ENCODE assay signal across 16 cellular contexts in the genomic region with DNA sequence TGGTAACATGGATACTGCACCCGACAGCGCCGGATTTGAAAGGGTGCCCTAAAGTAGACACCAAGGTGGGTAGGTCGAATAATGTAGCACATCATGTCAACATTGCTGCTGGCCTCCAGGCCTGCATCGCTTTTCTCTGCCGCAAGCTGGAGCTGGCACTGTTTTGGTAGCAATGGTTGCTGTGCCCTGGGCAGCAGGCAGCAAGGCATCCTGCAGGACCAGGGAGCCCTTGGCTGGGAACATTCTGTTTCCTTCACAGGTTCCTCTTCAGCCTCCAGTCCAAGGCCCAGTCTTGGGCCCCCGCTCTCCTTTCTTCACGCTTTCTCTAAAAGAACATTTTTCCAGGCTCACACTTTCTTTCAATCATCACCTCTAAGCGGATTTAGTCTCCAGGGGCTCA.
DNase-seq lines count a peak whose midpoint lies in the region; ATAC-seq and TF ChIP-seq lines count a peak whose summit lies in the region.
"Had no signal": no experiment of that assay in that cellular context is flagged by ENCODE, and none has a peak within 500 bp of the region (broad histone marks: within the 10 kb centered on the region; RNA-seq: fewer than 3 reads in every experiment).

No MANE protein-coding gene starts in this region.

- peak overlapping the region; percentile 10 for H3K27ac Mint-ChIP-seq in activated CD4-positive, alpha-beta T cell treated with anti-CD3 and anti-CD28 coated beads, Interleukin-2, amount 10 ng/mL, durations not matched to agents 24 days and 14 days
- no peak overlapping the region for H3K27ac Mint-ChIP-seq in activated CD4-positive, alpha-beta T cell treated with anti-CD3 and anti-CD28 coated beads for 36 hours
- peak overlapping the region; percentile 54 for H3K27ac Mint-ChIP-seq in activated T-helper 2 cell treated with anti-CD3 and anti-CD28 coated beads, Interferon-gamma antibody, Interleukin-2, Interleukin-4, amounts not matched to agents 10 μg/mL and 5 μg/mL and 100 μg/mL, durations not matched to agents 14 hours and 24 hours and 36 hours

- H3K27ac ChIP-seq in iPS-20b (ENCODE audit: low read length): peak overlapping the region; percentile 42
- H3K27ac ChIP-seq in psoas muscle: peak overlapping the region; percentile 12
- H3K27ac ChIP-seq: foreskin keratinocyte, upper lobe of right lung had no signal

- no peak overlapping the region for H3K4me3 Mint-ChIP-seq in activated CD4-positive, alpha-beta T cell treated with anti-CD3 and anti-CD28 coated beads, Interleukin-2, amount 10 ng/mL, durations not matched to agents 24 days and 14 days
- no peak overlapping the region for H3K4me3 Mint-ChIP-seq in activated CD4-positive, alpha-beta T cell treated with anti-CD3 and anti-CD28 coated beads for 36 hours
- no peak overlapping the region for H3K4me3 Mint-ChIP-seq in activated T-helper 2 cell treated with anti-CD3 and anti-CD28 coated beads, Interferon-gamma antibody, Interleukin-2, Interleukin-4, amounts not matched to agents 10 μg/mL and 5 μg/mL and 100 μg/mL, durations not matched to agents 14 hours and 24 hours and 36 hours (ENCODE audit: low read depth)

- H3K27me3 ChIP-seq in iPS-20b (ENCODE audit: insufficient read depth, low read length) (no peaks in the 10 kb centered on the region), psoas muscle (ENCODE audit: insufficient read depth in 3 of 3, low read length in 2 of 3) (no peaks in the 10 kb centered on the region)
- H3K27me3 ChIP-seq: foreskin keratinocyte, upper lobe of right lung had no signal

- WGBS in psoas muscle, 3 donors: 67 to 90% (median 78%) methylated on average over 9 of the region's 9 CpGs

- no peak for TF ChIP-seq CTCF in psoas muscle (IDR thresholded peaks at IDR 0.05)

- H3K4me1 ChIP-seq in iPS-20b (ENCODE audit: insufficient read depth, low read length) (peaks cover 23% of the 10 kb centered on the region), psoas muscle (peaks cover 63% of the 10 kb centered on the region)

- H3K9ac ChIP-seq in iPS-20b (ENCODE audit: low read depth, low read length): no peak overlapping the region; the same call in 1 of the 2 replicates

- H3K27me3 Mint-ChIP-seq in activated CD4-positive, alpha-beta T cell treated with anti-CD3 and anti-CD28 coated beads, Interleukin-2, amount 10 ng/mL, durations not matched to agents 24 days and 14 days: no peaks in the 10 kb centered on the region
- H3K27me3 Mint-ChIP-seq in activated CD4-positive, alpha-beta T cell treated with anti-CD3 and anti-CD28 coated beads for 36 hours: no peaks in the 10 kb centered on the region
- no peaks in the 10 kb centered on the region for H3K27me3 Mint-ChIP-seq in activated T-helper 2 cell treated with anti-CD3 and anti-CD28 coated beads, Interferon-gamma antibody, Interleukin-2, Interleukin-4, amounts not matched to agents 10 μg/mL and 5 μg/mL and 100 μg/mL, durations not matched to agents 14 hours and 24 hours and 36 hours (ENCODE audit: low read depth)

- CTCF ChIA-PET in activated CD4-positive, alpha-beta T cell treated with anti-CD3 and anti-CD28 coated beads for 36 hours (lab: Charles Lee): no interaction called here

- H3K4me3 ChIP-seq in iPS-20b (ENCODE audit: low read length) (no peak overlapping the region), psoas muscle (no peak overlapping the region)
- H3K4me3 ChIP-seq: K562, upper lobe of right lung had no signal

- DNase-seq in activated CD4-positive, alpha-beta T cell treated with anti-CD3 and anti-CD28 coated beads, Interleukin-2, amount 10 ng/mL, durations not matched to agents 24 days and 14 days: no peak
- no peak for DNase-seq in activated CD4-positive, alpha-beta T cell treated with anti-CD3 and anti-CD28 coated beads for 36 hours
- DNase-seq in activated T-helper 2 cell treated with anti-CD3 and anti-CD28 coated beads, Interferon-gamma antibody, Interleukin-2, Interleukin-4, amounts not matched to agents 10 μg/mL and 5 μg/mL and 100 μg/mL, durations not matched to agents 14 hours and 24 hours and 36 hours (ENCODE audit: low spot score): no peak
- DNase-seq in psoas muscle: peak in 1 of 2 donors; percentile 30
- no peak for DNase-seq in NCI-H526 (lab: John Stamatoyannopoulos, UW)
- no peak for DNase-seq in NCI-H774 (lab: John Stamatoyannopoulos, UW)
- DNase-seq: activated effector memory CD4-positive, alpha-beta T cell treated with Interleukin-2 at 50 U/mL for 16 hours; DMS153; foreskin keratinocyte; NCI-H1092; stimulated activated CD4-positive, alpha-beta T cell treated with anti-CD3 and anti-CD28 coated beads, Interleukin-12 subunit alpha, Interleukin-12 subunit beta, amount 100 ng/mL, for 4 hours; SW 1271; upper lobe of right lung had no signal

- no peaks in the 10 kb centered on the region for H3K9me3 Mint-ChIP-seq in activated CD4-positive, alpha-beta T cell treated with anti-CD3 and anti-CD28 coated beads, Interleukin-2, amount 10 ng/mL, durations not matched to agents 24 days and 14 days
- peaks cover 3% of the 10 kb centered on the region for H3K9me3 Mint-ChIP-seq in activated CD4-positive, alpha-beta T cell treated with anti-CD3 and anti-CD28 coated beads for 36 hours (ENCODE audit: low read depth)
- H3K9me3 Mint-ChIP-seq in activated T-helper 2 cell treated with anti-CD3 and anti-CD28 coated beads, Interferon-gamma antibody, Interleukin-2, Interleukin-4, amounts not matched to agents 10 μg/mL and 5 μg/mL and 100 μg/mL, durations not matched to agents 14 hours and 24 hours and 36 hours: no peaks in the 10 kb centered on the region

- intact Hi-C loops in activated CD4-positive, alpha-beta T cell treated with anti-CD3 and anti-CD28 coated beads, Interleukin-2, amount 10 ng/mL, durations not matched to agents 24 days and 14 days (cut with micrococcal nuclease): no loop called here
- intact Hi-C loops in activated CD4-positive, alpha-beta T cell treated with anti-CD3 and anti-CD28 coated beads for 36 hours (cut with DNase I, micrococcal nuclease): no loop called here
- intact Hi-C loops in activated T-helper 2 cell treated with anti-CD3 and anti-CD28 coated beads, Interferon-gamma antibody, Interleukin-2, Interleukin-4, amounts not matched to agents 10 μg/mL and 5 μg/mL and 100 μg/mL, durations not matched to agents 14 hours and 24 hours and 36 hours (cut with micrococcal nuclease): no loop called here
- intact Hi-C loops in psoas muscle (cut with DNase I): loop anchor here (5.0 to 10.0 kb wide), 5 partner anchors 42 to 617 kb away; a partner anchor contains a TSS

- H3K36me3 ChIP-seq in iPS-20b (ENCODE audit: insufficient read depth, low read depth, low read length): no peaks in the 10 kb centered on the region
- H3K36me3 ChIP-seq in psoas muscle (ENCODE audit: insufficient read depth in 1 of 2, low read depth in 1 of 2): no peaks in the 10 kb centered on the region
- H3K36me3 ChIP-seq: upper lobe of right lung had no signal

- POLR2A ChIA-PET in activated CD4-positive, alpha-beta T cell treated with anti-CD3 and anti-CD28 coated beads for 36 hours (lab: Charles Lee): no interaction called here

- H3K4me1 Mint-ChIP-seq in activated CD4-positive, alpha-beta T cell treated with anti-CD3 and anti-CD28 coated beads, Interleukin-2, amount 10 ng/mL, durations not matched to agents 24 days and 14 days: peaks cover 43% of the 10 kb centered on the region
- H3K4me1 Mint-ChIP-seq in activated CD4-positive, alpha-beta T cell treated with anti-CD3 and anti-CD28 coated beads for 36 hours: peaks cover 49% of the 10 kb centered on the region
- H3K4me1 Mint-ChIP-seq in activated T-helper 2 cell treated with anti-CD3 and anti-CD28 coated beads, Interferon-gamma antibody, Interleukin-2, Interleukin-4, amounts not matched to agents 10 μg/mL and 5 μg/mL and 100 μg/mL, durations not matched to agents 14 hours and 24 hours and 36 hours (ENCODE audit: low read depth): peaks cover 46% of the 10 kb centered on the region

- H3K9me3 ChIP-seq in iPS-20b (ENCODE audit: insufficient read depth, low read depth, low read length): no peaks in the 10 kb centered on the region
- H3K9me3 ChIP-seq in psoas muscle: no peaks in the 10 kb centered on the region
- H3K9me3 ChIP-seq: upper lobe of right lung had no signal

- ATAC-seq in activated CD4-positive, alpha-beta T cell treated with anti-CD3 and anti-CD28 coated beads for 36 hours: no peak
- peak in 3 of 4 donors; percentile 35 to 52 (median 36) for ATAC-seq in psoas muscle
- ATAC-seq in GM18909 (IDR thresholded peaks at IDR 0.05; ENCODE audit: poor library complexity, unreplicated experiment): no peak
- ATAC-seq: foreskin keratinocyte, K562, upper lobe of right lung had no signal

- H3K36me3 Mint-ChIP-seq in activated CD4-positive, alpha-beta T cell treated with anti-CD3 and anti-CD28 coated beads, Interleukin-2, amount 10 ng/mL, durations not matched to agents 24 days and 14 days (ENCODE audit: low read depth): no peaks in the 10 kb centered on the region
- H3K36me3 Mint-ChIP-seq in activated CD4-positive, alpha-beta T cell treated with anti-CD3 and anti-CD28 coated beads for 36 hours (ENCODE audit: low read depth): peaks cover 2% of the 10 kb centered on the region
- H3K36me3 Mint-ChIP-seq in activated T-helper 2 cell treated with anti-CD3 and anti-CD28 coated beads, Interferon-gamma antibody, Interleukin-2, Interleukin-4, amounts not matched to agents 10 μg/mL and 5 μg/mL and 100 μg/mL, durations not matched to agents 14 hours and 24 hours and 36 hours (ENCODE audit: low read depth): no peaks in the 10 kb centered on the region

Comparison
In these comparisons a context has a peak if more than half of its experiments do, and no peak if none do; other contexts are left out.
1. ATAC-seq: peak in psoas muscle (3 of 4); none in activated CD4-positive, alpha-beta T cell treated with anti-CD3 and anti-CD28 coated beads for 36 hours (single experiment) and GM18909 (single experiment).
2. intact Hi-C loops: an anchor here in psoas muscle (5.0 to 10.0 kb wide); none called in activated CD4-positive, alpha-beta T cell treated with anti-CD3 and anti-CD28 coated beads, Interleukin-2, amount 10 ng/mL, durations not matched to agents 24 days and 14 days, activated CD4-positive, alpha-beta T cell treated with anti-CD3 and anti-CD28 coated beads for 36 hours and activated T-helper 2 cell treated with anti-CD3 and anti-CD28 coated beads, Interferon-gamma antibody, Interleukin-2, Interleukin-4, amounts not matched to agents 10 μg/mL and 5 μg/mL and 100 μg/mL, durations not matched to agents 14 hours and 24 hours and 36 hours.